10 cellular contexts compared by ENCODE assay signal in the genomic region with DNA sequence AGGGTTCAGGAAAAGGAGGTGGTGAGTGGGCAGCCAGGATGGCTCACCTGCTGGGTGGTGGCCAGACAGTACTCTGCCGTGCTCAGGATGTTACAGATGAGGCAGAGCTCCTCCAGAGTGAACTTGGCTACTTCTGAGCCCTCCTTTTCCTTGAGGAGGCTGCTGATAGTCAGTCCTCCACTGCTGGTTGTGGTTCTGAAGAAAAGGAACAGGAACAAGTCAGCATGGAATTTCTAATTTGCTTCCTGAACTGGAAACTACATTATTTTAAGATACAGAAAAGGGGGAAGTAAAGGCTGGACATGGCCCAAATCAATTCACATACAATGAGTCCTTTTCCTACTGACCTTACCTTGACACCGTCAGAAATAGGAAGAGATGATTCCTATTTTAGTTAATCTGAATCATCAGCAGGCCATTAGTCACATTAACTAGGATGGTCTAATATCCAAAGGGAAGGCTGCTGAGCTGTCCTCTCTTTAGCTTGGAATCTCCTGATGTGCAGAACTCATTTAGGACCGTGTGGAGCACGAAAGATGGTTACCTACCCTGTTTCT.
DNase-seq lines count a peak whose midpoint lies in the region; ATAC-seq, FAIRE-seq and TF ChIP-seq lines count a peak whose summit lies in the region.
"Had no signal": no experiment of that assay in that cellular context is flagged by ENCODE, and none has a peak within 500 bp of the region (broad histone marks: within the 10 kb centered on the region; RNA-seq: fewer than 3 reads in every experiment).

No MANE protein-coding gene starts in this region.

- peak overlapping the region; percentile 92 for H3K27ac Mint-ChIP-seq in astrocyte (ENCODE audit: unreplicated experiment)
- H3K27ac Mint-ChIP-seq: activated naive CD8-positive, alpha-beta T cell had no signal

- H3K27ac ChIP-seq in astrocyte (ENCODE audit: low read depth, low read length): peak overlapping the region; percentile 90
- H3K27ac ChIP-seq in smooth muscle cell (ENCODE audit: low read depth): peak overlapping the region; percentile 85
- no peak overlapping the region for H3K27ac ChIP-seq in A673 (ENCODE audit: low read depth, low read length, poor library complexity, severe bottlenecking)

- H3K27me3 Mint-ChIP-seq in astrocyte (ENCODE audit: low read depth, unreplicated experiment): no peaks in the 10 kb centered on the region
- H3K27me3 Mint-ChIP-seq: activated naive CD8-positive, alpha-beta T cell had no signal

- no peaks in the 10 kb centered on the region for H3K79me2 ChIP-seq in astrocyte (ENCODE audit: insufficient read depth, low read length)
- H3K79me2 ChIP-seq in smooth muscle cell (ENCODE audit: low read depth): no peaks in the 10 kb centered on the region

- H3K9ac ChIP-seq in astrocyte (ENCODE audit: low read length) (peak overlapping the region; percentile 64), smooth muscle cell (ENCODE audit: low read depth) (peak overlapping the region; percentile 12)

- H3K4me1 ChIP-seq in astrocyte (ENCODE audit: insufficient read depth, low read length): peaks cover 40% of the 10 kb centered on the region
- H3K4me1 ChIP-seq in smooth muscle cell (ENCODE audit: low read depth): no peaks in the 10 kb centered on the region
- no peaks in the 10 kb centered on the region for H3K4me1 ChIP-seq in A673 (ENCODE audit: insufficient read depth, low read length, poor library complexity, severe bottlenecking)

- intact Hi-C loops in left ventricle myocardium superior (cut with micrococcal nuclease) (no loop called here), A673 (cut with micrococcal nuclease; ENCODE audit: unreplicated experiment) (no loop called here)

- peaks cover 20% of the 10 kb centered on the region for H3F3A ChIP-seq in smooth muscle cell (ENCODE audit: low read depth)

- CTCF ChIA-PET in A673 (lab: Charles Lee): no interaction called here

- H3K4me2 ChIP-seq in astrocyte (ENCODE audit: low read length) (peak overlapping the region; percentile 71), smooth muscle cell (peak overlapping the region; percentile 26)

- no peak for DNase-seq in HTR-8/SVneo (ENCODE audit: insufficient read length, low spot score)
- peak; percentile 65 for DNase-seq in astrocyte (ENCODE audit: low read depth)
- DNase-seq in left ventricle myocardium superior: no peak
- no peak for DNase-seq in smooth muscle cell (lab: John Stamatoyannopoulos, UW; ENCODE audit: unreplicated experiment)
- DNase-seq in NCI-H1436 (lab: John Stamatoyannopoulos, UW): no peak
- no peak for DNase-seq in A673 (ENCODE audit: low spot score)
- DNase-seq in GOT3 (lab: John Stamatoyannopoulos, UW): no peak
- DNase-seq in NCI-H1092 (lab: John Stamatoyannopoulos, UW): no peak
- DNase-seq: NCI-H187 had no signal

- peak overlapping the region; percentile 30 for H3K4me3 Mint-ChIP-seq in astrocyte (ENCODE audit: unreplicated experiment)
- H3K4me3 Mint-ChIP-seq: activated naive CD8-positive, alpha-beta T cell had no signal

- FAIRE-seq in HTR-8/SVneo (lab: Jason Lieb, UNC) (peak; percentile 13), astrocyte (lab: Jason Lieb, UNC) (no peak)

- POLR2A ChIA-PET in A673 (lab: Charles Lee; ENCODE audit: low non-redundant PET): no interaction called here

- H3K27me3 ChIP-seq in astrocyte (ENCODE audit: insufficient read depth, low read length): no peaks in the 10 kb centered on the region
- no peaks in the 10 kb centered on the region for H3K27me3 ChIP-seq in smooth muscle cell (ENCODE audit: low read depth)
- no peaks in the 10 kb centered on the region for H3K27me3 ChIP-seq in A673 (replicated peaks; ENCODE audit: insufficient read depth, low read depth, low read length, poor library complexity)

- H3K36me3 Mint-ChIP-seq in astrocyte (ENCODE audit: low read depth, unreplicated experiment): peaks cover 13% of the 10 kb centered on the region

- H2AFZ ChIP-seq in astrocyte (ENCODE audit: low read depth, low read length) (no peak overlapping the region), smooth muscle cell (ENCODE audit: low read depth) (no peak overlapping the region)

- H3K9me3 ChIP-seq in astrocyte (ENCODE audit: insufficient read depth, low read depth, low read length): no peaks in the 10 kb centered on the region
- no peaks in the 10 kb centered on the region for H3K9me3 ChIP-seq in smooth muscle cell (replicated peaks; ENCODE audit: low read depth)
- H3K9me3 ChIP-seq in A673 (ENCODE audit: low read depth, low read length, poor library complexity, severe bottlenecking): no peaks in the 10 kb centered on the region

- ATAC-seq in left ventricle myocardium superior: peak; percentile 56

- TF ChIP-seq CTCF in astrocyte (IDR thresholded peaks at IDR 0.05; ENCODE audit: insufficient read depth, low read depth, low read length) (no peak), smooth muscle cell (IDR thresholded peaks at IDR 0.05; ENCODE audit: borderline replicate concordance, insufficient read depth, poor library complexity, severe bottlenecking) (no peak), A673 (conservative IDR thresholded peaks at IDR 0.05; ENCODE audit: low read depth, low read length) (no peak)

- H3K4me3 ChIP-seq in astrocyte (ENCODE audit: insufficient read depth, low read depth, low read length) (peak overlapping the region; percentile 10), smooth muscle cell (no peak overlapping the region), A673 (ENCODE audit: low read depth, low read length, poor library complexity, severe bottlenecking) (no peak overlapping the region)

- WGBS in smooth muscle cell (ENCODE audit: low lambda C conversion rate): 81% methylated on average over 4 of the region's 4 CpGs

- BruUV-seq in A673 (replicated peaks; lab: Mats Ljungman, UMichigan): no TSS peak

- H3K9me3 Mint-ChIP-seq in astrocyte (ENCODE audit: unreplicated experiment): no peaks in the 10 kb centered on the region

- H4K20me1 ChIP-seq in astrocyte (ENCODE audit: insufficient read depth, low read length) (no peaks in the 10 kb centered on the region), smooth muscle cell (ENCODE audit: low read depth) (peaks cover 4% of the 10 kb centered on the region)

- peaks cover 39% of the 10 kb centered on the region for H3K4me1 Mint-ChIP-seq in astrocyte (ENCODE audit: low read depth, unreplicated experiment)

- H3K36me3 ChIP-seq in astrocyte (ENCODE audit: insufficient read depth, low read length): peaks cover 5% of the 10 kb centered on the region
- no peaks in the 10 kb centered on the region for H3K36me3 ChIP-seq in smooth muscle cell (ENCODE audit: low read depth)
- H3K36me3 ChIP-seq in A673 (ENCODE audit: insufficient read depth, low read length, poor library complexity, severe bottlenecking): peaks cover 7% of the 10 kb centered on the region
